23 cellular contexts compared by ENCODE assay signal in the genomic region with DNA sequence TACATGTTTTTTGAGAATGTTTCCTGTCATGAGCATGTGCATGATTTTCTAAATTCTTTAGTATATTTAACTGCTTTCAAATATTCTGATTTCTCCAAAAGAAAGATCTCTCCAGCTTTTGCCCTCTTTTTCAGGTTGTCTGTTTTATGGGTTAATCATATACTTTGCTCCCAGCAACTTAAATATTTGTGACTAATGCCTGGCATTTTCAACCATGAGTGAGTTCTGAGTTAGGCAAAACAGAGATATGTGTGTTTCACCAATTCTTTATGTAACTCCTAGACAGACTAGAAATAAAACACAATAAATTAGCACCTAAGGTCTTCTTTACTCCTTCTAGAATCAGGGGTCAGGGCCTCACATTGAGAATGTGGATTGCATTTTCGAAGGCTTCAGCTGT.
"Had no signal": no experiment of that assay in that cellular context is flagged by ENCODE, and none has a peak within 500 bp of the region (broad histone marks: within the 10 kb centered on the region; RNA-seq: fewer than 3 reads in every experiment).

No MANE protein-coding gene starts in this region.

- ATAC-seq: left cardiac atrium; lower lobe of right lung; natural killer cell treated with Interleukin-12 subunit alpha and Interleukin-12 subunit beta and Interleukin-15 and Interleukin-18, amount 100 ng/mL, for 72 hours; stimulated activated memory B cell treated with anti-CD40 and anti-IgM and Interleukin-4, amounts not matched to agents 10 μg/mL and 1 μg/mL and 100 μg/mL, for 72 hours; upper lobe of right lung had no signal

- H3K4me1 ChIP-seq: esophagus squamous epithelium, lower lobe of right lung, parathyroid adenoma, sigmoid colon, upper lobe of right lung had no signal

- H3K27me3 ChIP-seq: esophagus squamous epithelium, hepatocyte, neutrophil, sigmoid colon, upper lobe of right lung had no signal

- H3K4me1 Mint-ChIP-seq: mesothelial cell of epicardium; stimulated activated memory B cell treated with anti-CD40 and anti-IgM and Interleukin-4, amounts not matched to agents 10 μg/mL and 1 μg/mL and 100 μg/mL, for 72 hours had no signal

- H3K36me3 ChIP-seq: neutrophil, sigmoid colon, thoracic aorta, WERI-Rb-1 had no signal

- FAIRE-seq: islet of Langerhans had no signal

- H3K9ac ChIP-seq: parathyroid adenoma had no signal

- H3K4me3 ChIP-seq: esophagus squamous epithelium, hepatocyte, lower lobe of right lung, sigmoid colon, thoracic aorta, upper lobe of right lung had no signal

- H3K9me3 ChIP-seq: esophagus squamous epithelium, lower lobe of right lung, neutrophil, sigmoid colon, thoracic aorta, upper lobe of right lung had no signal

- DNase-seq: activated CD4-positive, alpha-beta memory T cell treated with anti-CD3 and anti-CD28 coated beads for 36 hours; activated naive CD4-positive, alpha-beta T cell treated with Interleukin-2 at 50 U/mL for 16 hours; activated naive CD8-positive, alpha-beta T cell treated with anti-CD3 and anti-CD28 coated beads, Interleukin-2, amount 10 ng/mL, durations not matched to agents 7 days and 5 days; activated T-cell treated with anti-CD3 and anti-CD28 coated beads, Interleukin-2, amount 50 U/mL, for 24 hours; anterior cingulate cortex; cerebellar nuclear complex; effector CD4-positive, alpha-beta T cell; esophagus squamous epithelium; left cardiac atrium; lower lobe of right lung; sigmoid colon; stimulated activated CD4-positive, alpha-beta T cell treated with anti-CD3 and anti-CD28 coated beads, Interleukin-4, amount 100 ng/mL, for 24 hours; upper lobe of right lung; WERI-Rb-1 had no signal

- H3K9me3 Mint-ChIP-seq: activated CD4-positive, alpha-beta memory T cell treated with anti-CD3 and anti-CD28 coated beads for 36 hours; activated naive CD8-positive, alpha-beta T cell treated with anti-CD3 and anti-CD28 coated beads, Interleukin-2, amount 10 ng/mL, durations not matched to agents 7 days and 5 days; activated T-cell treated with anti-CD3 and anti-CD28 coated beads, Interleukin-2, amount 50 U/mL, for 24 hours; activated T-helper 2 cell treated with anti-CD3 and anti-CD28 coated beads, Interferon-gamma antibody, Interleukin-2, Interleukin-4, amounts not matched to agents 10 μg/mL and 5 μg/mL and 100 μg/mL, durations not matched to agents 14 hours and 24 hours and 36 hours; mesothelial cell of epicardium; natural killer cell treated with Interleukin-12 subunit alpha and Interleukin-12 subunit beta and Interleukin-15 and Interleukin-18, amount 100 ng/mL, for 72 hours; stimulated activated memory B cell treated with anti-CD40 and anti-IgM and Interleukin-4, amounts not matched to agents 10 μg/mL and 1 μg/mL and 100 μg/mL, for 72 hours had no signal

- H2AFZ ChIP-seq: hepatocyte, parathyroid adenoma had no signal

- H3K27me3 Mint-ChIP-seq: activated CD4-positive, alpha-beta memory T cell treated with anti-CD3 and anti-CD28 coated beads for 36 hours; activated naive CD8-positive, alpha-beta T cell treated with anti-CD3 and anti-CD28 coated beads, Interleukin-2, amount 10 ng/mL, durations not matched to agents 7 days and 5 days; activated T-cell treated with anti-CD3 and anti-CD28 coated beads, Interleukin-2, amount 50 U/mL, for 24 hours; natural killer cell treated with Interleukin-12 subunit alpha and Interleukin-12 subunit beta and Interleukin-15 and Interleukin-18, amount 100 ng/mL, for 72 hours; stimulated activated memory B cell treated with anti-CD40 and anti-IgM and Interleukin-4, amounts not matched to agents 10 μg/mL and 1 μg/mL and 100 μg/mL, for 72 hours had no signal

- H3K4me3 Mint-ChIP-seq: activated CD4-positive, alpha-beta memory T cell treated with anti-CD3 and anti-CD28 coated beads for 36 hours; activated naive CD8-positive, alpha-beta T cell treated with anti-CD3 and anti-CD28 coated beads, Interleukin-2, amount 10 ng/mL, durations not matched to agents 7 days and 5 days; activated T-cell treated with anti-CD3 and anti-CD28 coated beads, Interleukin-2, amount 50 U/mL, for 24 hours; mesothelial cell of epicardium; natural killer cell treated with Interleukin-12 subunit alpha and Interleukin-12 subunit beta and Interleukin-15 and Interleukin-18, amount 100 ng/mL, for 72 hours; stimulated activated memory B cell treated with anti-CD40 and anti-IgM and Interleukin-4, amounts not matched to agents 10 μg/mL and 1 μg/mL and 100 μg/mL, for 72 hours had no signal

- H3K27ac ChIP-seq: esophagus squamous epithelium, hepatocyte, lower lobe of right lung, neutrophil, parathyroid adenoma, sigmoid colon, thoracic aorta, upper lobe of right lung, WERI-Rb-1 had no signal

- H3K4me2 ChIP-seq: hepatocyte had no signal

- H3K79me2 ChIP-seq: hepatocyte, parathyroid adenoma had no signal

- H3K27ac Mint-ChIP-seq: activated CD4-positive, alpha-beta memory T cell treated with anti-CD3 and anti-CD28 coated beads for 36 hours; activated naive CD8-positive, alpha-beta T cell treated with anti-CD3 and anti-CD28 coated beads, Interleukin-2, amount 10 ng/mL, durations not matched to agents 7 days and 5 days; activated T-cell treated with anti-CD3 and anti-CD28 coated beads, Interleukin-2, amount 50 U/mL, for 24 hours; activated T-helper 2 cell treated with anti-CD3 and anti-CD28 coated beads, Interferon-gamma antibody, Interleukin-2, Interleukin-4, amounts not matched to agents 10 μg/mL and 5 μg/mL and 100 μg/mL, durations not matched to agents 14 hours and 24 hours and 36 hours; mesothelial cell of epicardium; natural killer cell treated with Interleukin-12 subunit alpha and Interleukin-12 subunit beta and Interleukin-15 and Interleukin-18, amount 100 ng/mL, for 72 hours; stimulated activated memory B cell treated with anti-CD40 and anti-IgM and Interleukin-4, amounts not matched to agents 10 μg/mL and 1 μg/mL and 100 μg/mL, for 72 hours had no signal

- H3K36me3 Mint-ChIP-seq: mesothelial cell of epicardium had no signal
